ENCODE assay signal across 9 cellular contexts in the genomic region with DNA sequence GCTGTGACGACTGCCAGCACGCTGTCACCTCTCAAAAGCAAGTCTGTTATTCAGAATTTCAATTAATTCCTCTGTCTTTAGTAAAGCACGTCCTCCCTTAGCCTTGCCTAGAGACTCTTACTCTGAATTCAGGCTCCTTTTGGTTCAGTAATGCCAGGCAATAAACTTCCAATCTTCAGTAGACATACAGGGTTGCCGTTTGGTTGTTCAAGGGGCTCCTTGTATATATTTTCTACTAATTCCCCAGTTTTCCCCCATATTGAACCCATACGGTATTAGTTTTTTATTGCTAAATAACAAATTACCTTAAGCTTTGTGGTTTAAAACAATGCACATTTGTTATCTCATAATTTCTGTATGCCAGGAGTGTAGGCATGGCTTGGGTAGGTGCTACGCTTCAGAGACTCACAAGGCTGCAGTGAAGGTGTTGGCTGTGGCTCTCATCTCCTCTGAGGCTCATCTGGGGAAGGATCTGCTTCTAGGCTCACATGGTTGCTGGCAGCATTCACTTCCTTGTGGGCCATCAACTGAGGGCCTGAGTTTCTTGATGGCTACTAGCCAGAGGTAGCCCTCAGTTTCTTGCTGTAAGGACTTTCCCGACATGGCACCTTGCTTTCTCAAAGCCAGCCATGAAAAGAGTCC. TPM values are rescaled to one million over a fixed set of nuclear protein-coding genes. Genes with fewer than 3 reads are reported as not detected.
DNase-seq lines count a peak whose midpoint lies in the region; ATAC-seq and TF ChIP-seq lines count a peak whose summit lies in the region.
"Had no signal": no experiment of that assay in that cellular context is flagged by ENCODE, and none has a peak within 500 bp of the region (broad histone marks: within the 10 kb centered on the region; RNA-seq: fewer than 3 reads in every experiment).

No MANE protein-coding gene starts in this region.

- POLR2A ChIA-PET in HEK293T (lab: Yijun Ruan, JAX) = no interaction called here

- peaks cover 83% of the 10 kb centered on the region for H3K4me1 Mint-ChIP-seq in activated naive CD4-positive, alpha-beta T cell treated with anti-CD3 and anti-CD28 coated beads, Interleukin-2, amount 10 ng/mL, durations not matched to agents 7 days and 5 days
- H3K4me1 Mint-ChIP-seq in activated T-helper 17 cell treated with anti-CD3 and anti-CD28 coated beads, Interleukin-2, amount 50 U/mL, for 72 hours = peaks cover 37% of the 10 kb centered on the region
- H3K4me1 Mint-ChIP-seq in type B pancreatic cell (ENCODE audit: unreplicated experiment) = no peaks in the 10 kb centered on the region

- H3K27me3 Mint-ChIP-seq in activated naive CD4-positive, alpha-beta T cell treated with anti-CD3 and anti-CD28 coated beads, Interleukin-2, amount 10 ng/mL, durations not matched to agents 7 days and 5 days = peaks cover 2% of the 10 kb centered on the region
- H3K27me3 Mint-ChIP-seq in activated T-helper 17 cell treated with anti-CD3 and anti-CD28 coated beads, Interleukin-2, amount 50 U/mL, for 72 hours = no peaks in the 10 kb centered on the region
- H3K27me3 Mint-ChIP-seq in type B pancreatic cell = no peaks in the 10 kb centered on the region

- no peak for ATAC-seq in activated T-helper 17 cell treated with anti-CD3 and anti-CD28 coated beads, Interleukin-2, amount 50 U/mL, for 72 hours (replicated peaks)

- H3K27ac Mint-ChIP-seq in activated naive CD4-positive, alpha-beta T cell treated with anti-CD3 and anti-CD28 coated beads, Interleukin-2, amount 10 ng/mL, durations not matched to agents 7 days and 5 days = peak overlapping the region; percentile 90
- H3K27ac Mint-ChIP-seq in activated T-helper 17 cell treated with anti-CD3 and anti-CD28 coated beads, Interleukin-2, amount 50 U/mL, for 72 hours = peak overlapping the region; percentile 29
- peak overlapping the region; percentile 70 for H3K27ac Mint-ChIP-seq in type B pancreatic cell

- no peak overlapping the region for H3K27ac ChIP-seq in substantia nigra (ENCODE audit: low read depth, low read length, poor library complexity, severe bottlenecking)
- H3K27ac ChIP-seq: cardiac muscle cell had no signal

- peak; percentile 52 for DNase-seq in activated naive CD4-positive, alpha-beta T cell treated with anti-CD3 and anti-CD28 coated beads, Interleukin-2, amount 10 ng/mL, durations not matched to agents 7 days and 5 days
- no peak for DNase-seq in activated naive CD4-positive, alpha-beta T cell (lab: John Stamatoyannopoulos, UW)
- DNase-seq in iPS-NIHi11 (ENCODE audit: low spot score) (peak; percentile 15), type B pancreatic cell (ENCODE audit: extremely low spot score, unreplicated experiment) (no peak), HEK293T (ENCODE audit: extremely low spot score) (no peak), HT-29 (ENCODE audit: low spot score) (no peak), substantia nigra (lab: John Stamatoyannopoulos, UW) (no peak)

- peaks cover 26% of the 10 kb centered on the region for H3K36me3 Mint-ChIP-seq in activated naive CD4-positive, alpha-beta T cell treated with anti-CD3 and anti-CD28 coated beads, Interleukin-2, amount 10 ng/mL, durations not matched to agents 7 days and 5 days
- peaks cover 5% of the 10 kb centered on the region for H3K36me3 Mint-ChIP-seq in activated T-helper 17 cell treated with anti-CD3 and anti-CD28 coated beads, Interleukin-2, amount 50 U/mL, for 72 hours (ENCODE audit: low read depth)
- H3K36me3 Mint-ChIP-seq in type B pancreatic cell = no peaks in the 10 kb centered on the region

- TF ChIP-seq CTCF in type B pancreatic cell (conservative IDR thresholded peaks at IDR 0.05) = no peak

- CTCF ChIA-PET in activated naive CD4-positive, alpha-beta T cell treated with anti-CD3 and anti-CD28 coated beads, Interleukin-2, amount 10 ng/mL, durations not matched to agents 7 days and 5 days (lab: Charles Lee) = interaction anchor here (23.1 kb wide), 1 partner anchor 59 kb away, joined by 657 read pairs; no protein-coding TSS in a partner anchor
- CTCF ChIA-PET in HEK293T (lab: Yijun Ruan, JAX) = no interaction called here

- H3K4me3 Mint-ChIP-seq in activated naive CD4-positive, alpha-beta T cell treated with anti-CD3 and anti-CD28 coated beads, Interleukin-2, amount 10 ng/mL, durations not matched to agents 7 days and 5 days = peak overlapping the region; percentile 66
- H3K4me3 Mint-ChIP-seq in activated T-helper 17 cell treated with anti-CD3 and anti-CD28 coated beads, Interleukin-2, amount 50 U/mL, for 72 hours = peak overlapping the region; percentile 41
- H3K4me3 Mint-ChIP-seq in type B pancreatic cell = peak overlapping the region; percentile 52

- H3K9me3 Mint-ChIP-seq in activated naive CD4-positive, alpha-beta T cell treated with anti-CD3 and anti-CD28 coated beads, Interleukin-2, amount 10 ng/mL, durations not matched to agents 7 days and 5 days = peaks cover 13% of the 10 kb centered on the region
- H3K9me3 Mint-ChIP-seq in activated T-helper 17 cell treated with anti-CD3 and anti-CD28 coated beads, Interleukin-2, amount 50 U/mL, for 72 hours = no peaks in the 10 kb centered on the region
- no peaks in the 10 kb centered on the region for H3K9me3 Mint-ChIP-seq in type B pancreatic cell

TF ChIP-seq in HEK293T, 16 proteins besides CTCF, POLR2A, EP300 and RAD21:
- TF ChIP-seq FOXA1 (IDR thresholded peaks at IDR 0.05) = no peak
- TF ChIP-seq BHLHE40 (IDR thresholded peaks at IDR 0.05; ENCODE audit: borderline replicate concordance) = no peak
- TF ChIP-seq ZNF384 (IDR thresholded peaks at IDR 0.05) = no peak
- no peak for TF ChIP-seq NFRKB (IDR thresholded peaks at IDR 0.05)
- TF ChIP-seq FOXK2 (IDR thresholded peaks at IDR 0.05) = no peak
- TF ChIP-seq LEF1 (IDR thresholded peaks at IDR 0.05; ENCODE audit: borderline replicate concordance) = no peak
- TF ChIP-seq FOXM1 (IDR thresholded peaks at IDR 0.05; ENCODE audit: borderline replicate concordance) = no peak
- no peak for TF ChIP-seq SUZ12 (IDR thresholded peaks at IDR 0.05)
- TF ChIP-seq SP1 (IDR thresholded peaks at IDR 0.05) = no peak
- TF ChIP-seq CTBP1 (IDR thresholded peaks at IDR 0.05; ENCODE audit: borderline replicate concordance) = no peak
- no peak for TF ChIP-seq HDGF (IDR thresholded peaks at IDR 0.05; ENCODE audit: borderline replicate concordance)
- TF ChIP-seq TARDBP (IDR thresholded peaks at IDR 0.05) = no peak
- TF ChIP-seq ARNT (IDR thresholded peaks at IDR 0.05) = no peak
- no peak for TF ChIP-seq L3MBTL2 (conservative IDR thresholded peaks at IDR 0.05)
- no peak for TF ChIP-seq ELF4 (IDR thresholded peaks at IDR 0.05)
- TF ChIP-seq, protein P1, sequence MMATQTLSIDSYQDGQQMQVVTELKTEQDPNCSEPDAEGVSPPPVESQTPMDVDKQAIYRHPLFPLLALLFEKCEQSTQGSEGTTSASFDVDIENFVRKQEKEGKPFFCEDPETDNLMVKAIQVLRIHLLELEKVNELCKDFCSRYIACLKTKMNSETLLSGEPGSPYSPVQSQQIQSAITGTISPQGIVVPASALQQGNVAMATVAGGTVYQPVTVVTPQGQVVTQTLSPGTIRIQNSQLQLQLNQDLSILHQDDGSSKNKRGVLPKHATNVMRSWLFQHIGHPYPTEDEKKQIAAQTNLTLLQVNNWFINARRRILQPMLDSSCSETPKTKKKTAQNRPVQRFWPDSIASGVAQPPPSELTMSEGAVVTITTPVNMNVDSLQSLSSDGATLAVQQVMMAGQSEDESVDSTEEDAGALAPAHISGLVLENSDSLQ (IDR thresholded peaks at IDR 0.05) = no peak

RNA-seq across cellular contexts. Expression of gene CLECL1, which starts 7.3 kb away (rescaled TPM):
- 1 to 10 TPM; 6.1 to 7.7 TPM for total RNA-seq in activated T-helper 17 cell treated with anti-CD3 and anti-CD28 coated beads, Interleukin-2, amount 50 U/mL, for 72 hours
- total RNA-seq in type B pancreatic cell (ENCODE audit: low replicate concordance) = not detected in 2 replicates
- not detected in 2 replicates for total RNA-seq in HT-29 (2014; rRNA removed; shearing (Covaris generic))
- total RNA-seq: cardiac muscle cell had no signal

RNA-seq across cellular contexts. Expression of gene CD69, which starts 20.5 kb away (rescaled TPM):
- total RNA-seq in activated T-helper 17 cell treated with anti-CD3 and anti-CD28 coated beads, Interleukin-2, amount 50 U/mL, for 72 hours = 100 to 1,000 TPM in 1 of 2 donors, 10 to 100 TPM in 1; 51.8 to 150 TPM
- total RNA-seq in type B pancreatic cell (ENCODE audit: low replicate concordance) = 0.19 and 1.6 TPM in 2 replicates
- total RNA-seq in HT-29 (2014; rRNA removed; shearing (Covaris generic)) = not detected in 2 replicates
- total RNA-seq: cardiac muscle cell had no signal

Comparison
In these comparisons a context has a peak if more than half of its experiments do, and no peak if none do; other contexts are left out.
1. DNase-seq: peak in activated naive CD4-positive, alpha-beta T cell treated with anti-CD3 and anti-CD28 coated beads, Interleukin-2, amount 10 ng/mL, durations not matched to agents 7 days and 5 days (single experiment) and iPS-NIHi11 (single experiment); none in activated naive CD4-positive, alpha-beta T cell (0 of 4), type B pancreatic cell (single experiment), HEK293T (single experiment), HT-29 (single experiment) and substantia nigra (0 of 49).
2. H3K27ac Mint-ChIP-seq: peak in every context shown above with its lines; median percentile 90 in activated naive CD4-positive, alpha-beta T cell treated with anti-CD3 and anti-CD28 coated beads, Interleukin-2, amount 10 ng/mL, durations not matched to agents 7 days and 5 days; 70 in type B pancreatic cell; 29 in activated T-helper 17 cell treated with anti-CD3 and anti-CD28 coated beads, Interleukin-2, amount 50 U/mL, for 72 hours.
3. RNA of gene CD69, which starts 20.5 kb away (total RNA-seq): 51.8 to 150 TPM in activated T-helper 17 cell treated with anti-CD3 and anti-CD28 coated beads, Interleukin-2, amount 50 U/mL, for 72 hours; 0.19 to 1.6 TPM in type B pancreatic cell and not detected in HT-29; every median in the first group is over 10 times any median in the second.
4. Peak in every context shown above with its lines, with median percentiles within 50 percentile points of each other: H3K4me3 Mint-ChIP-seq.